Comparison of ENCODE assay signal across 11 cellular contexts in genomic region chr10:122460891-122461293, GRCh38. TPM values are rescaled to one million over a fixed set of nuclear protein-coding genes. Genes with fewer than 3 reads are reported as not detected.
DNase-seq lines count a peak whose midpoint lies in the region; ATAC-seq and TF ChIP-seq lines count a peak whose summit lies in the region.
"Had no signal": no experiment of that assay in that cellular context is flagged by ENCODE, and none has a peak within 500 bp of the region (broad histone marks: within the 10 kb centered on the region; RNA-seq: fewer than 3 reads in every experiment).

No MANE protein-coding gene starts in this region.

- peaks cover 79% of the 10 kb centered on the region for H3K27me3 Mint-ChIP-seq in nephron progenitor cell (ENCODE audit: low read depth, poor library complexity)

- no TSS peak for BruUV-seq in A673 (replicated peaks; lab: Mats Ljungman, UMichigan)

- H3K4me3 Mint-ChIP-seq in nephron progenitor cell, result peak overlapping the region; percentile 71

- H3K4me3 ChIP-seq in A673 (ENCODE audit: low read depth, low read length, poor library complexity, severe bottlenecking) (peak overlapping the region; percentile 36), RWPE2 (ENCODE audit: severe bottlenecking) (peak overlapping the region; percentile 92), fibroblast of mammary gland (ENCODE audit: control insufficient read depth, low read depth, low read length) (peak overlapping the region; percentile 47)

- CTCF ChIA-PET in A673 (lab: Charles Lee), result no interaction called here

- DNase-seq in A673 (ENCODE audit: low spot score) (no peak), RWPE2 (ENCODE audit: low spot score) (no peak), fibroblast of mammary gland (ENCODE audit: low read depth) (no peak), nephron progenitor cell (peak; percentile 24), NCI-H446 treated with DMSO at 0.1 percent for 48 hours (lab: John Stamatoyannopoulos, UW) (no peak), ureter (ENCODE audit: low spot score) (no peak)
- DNase-seq: activated CD4-positive, alpha-beta T cell treated with anti-CD3 and anti-CD28 coated beads, Interleukin-2, amount 50 U/mL, for 4 hours; DMS 273 treated with DMSO at 0.1 percent for 48 hours had no signal

- H3K9me3 Mint-ChIP-seq in nephron progenitor cell, result no peaks in the 10 kb centered on the region

- H3K36me3 ChIP-seq in A673 (ENCODE audit: insufficient read depth, low read length, poor library complexity, severe bottlenecking), result no peaks in the 10 kb centered on the region
- peaks cover 16% of the 10 kb centered on the region for H3K36me3 ChIP-seq in RWPE2 (ENCODE audit: low read depth)

- intact Hi-C loops in A673 (cut with micrococcal nuclease; ENCODE audit: unreplicated experiment), result no loop called here

- no peak overlapping the region for H3K27ac ChIP-seq in A673 (ENCODE audit: low read depth, low read length, poor library complexity, severe bottlenecking)
- H3K27ac ChIP-seq in RWPE2 (ENCODE audit: poor library complexity, severe bottlenecking), result peak overlapping the region; percentile 50

- no peak for TF ChIP-seq CTCF in A673 (conservative IDR thresholded peaks at IDR 0.05; ENCODE audit: low read depth, low read length)
- no peak for TF ChIP-seq CTCF in RWPE2 (IDR thresholded peaks at IDR 0.05; ENCODE audit: poor library complexity, severe bottlenecking)
- TF ChIP-seq CTCF in fibroblast of mammary gland (conservative IDR thresholded peaks at IDR 0.05; ENCODE audit: control insufficient read depth, insufficient read depth, low read depth, low read length), result no peak
- TF ChIP-seq CTCF in nephron progenitor cell (IDR thresholded peaks at IDR 0.05), result no peak

- no peak overlapping the region for H3K27ac Mint-ChIP-seq in nephron progenitor cell

- peaks cover 61% of the 10 kb centered on the region for H3K27me3 ChIP-seq in A673 (replicated peaks; ENCODE audit: insufficient read depth, low read depth, low read length, poor library complexity)
- no peaks in the 10 kb centered on the region for H3K27me3 ChIP-seq in RWPE2 (ENCODE audit: insufficient read depth, poor library complexity, severe bottlenecking)

- H3K9me3 ChIP-seq in A673 (ENCODE audit: low read depth, low read length, poor library complexity, severe bottlenecking), result no peaks in the 10 kb centered on the region
- H3K9me3 ChIP-seq in RWPE2 (ENCODE audit: severe bottlenecking), result no peaks in the 10 kb centered on the region

- peaks cover 21% of the 10 kb centered on the region for H3K4me1 Mint-ChIP-seq in nephron progenitor cell

- ATAC-seq in RWPE2 (ENCODE audit: low read depth) (no peak), HG02759 (IDR thresholded peaks at IDR 0.05; ENCODE audit: unreplicated experiment) (no peak), GM19463 (IDR thresholded peaks at IDR 0.05; ENCODE audit: unreplicated experiment) (no peak)

- no peaks in the 10 kb centered on the region for H3K36me3 Mint-ChIP-seq in nephron progenitor cell (ENCODE audit: low read depth)

- POLR2A ChIA-PET in A673 (lab: Charles Lee; ENCODE audit: low non-redundant PET), result no interaction called here

- H3K4me1 ChIP-seq in A673 (ENCODE audit: insufficient read depth, low read length, poor library complexity, severe bottlenecking) (peaks cover 5% of the 10 kb centered on the region), RWPE2 (ENCODE audit: insufficient read depth, poor library complexity, severe bottlenecking) (peaks cover 5% of the 10 kb centered on the region)

RNA-seq across cellular contexts. Expression of gene HTRA1, which starts 0.5 kb away (rescaled TPM):
- total RNA-seq in A673 (2021), result 0.17 and 0.55 TPM in 2 replicates
- total RNA-seq in ureter, result 55.2 TPM

RNA-seq across cellular contexts. Expression of gene ARMS2, which starts 6.4 kb away (rescaled TPM):
- not detected in 2 replicates for total RNA-seq in A673 (2021)
- total RNA-seq in ureter, result not detected
- total RNA-seq: lung microvascular endothelial cell had no signal

Comparison
In these comparisons a context has a peak if more than half of its experiments do, and no peak if none do; other contexts are left out.
1. H3K4me3 ChIP-seq: peak in every context shown above with its lines; median percentile 92 in RWPE2; 47 in fibroblast of mammary gland; 36 in A673.
2. RNA of gene HTRA1, which starts 0.5 kb away (total RNA-seq): 55.2 TPM in ureter (single experiment); 0.17 to 0.55 TPM in A673; every median in the first group is over 10 times any median in the second.